16 cellular contexts compared by ENCODE assay signal in genomic region chr5:135723451-135723850, GRCh38.
DNase-seq lines count a peak whose midpoint lies in the region; ATAC-seq and TF ChIP-seq lines count a peak whose summit lies in the region.
"Had no signal": no experiment of that assay in that cellular context is flagged by ENCODE, and none has a peak within 500 bp of the region (broad histone marks: within the 10 kb centered on the region; RNA-seq: fewer than 3 reads in every experiment).

No MANE protein-coding gene starts in this region.

- ATAC-seq in mucosa of descending colon (no peak), GM18505 (IDR thresholded peaks at IDR 0.05; ENCODE audit: unreplicated experiment) (no peak)
- ATAC-seq: HCT116 had no signal

- no peaks in the 10 kb centered on the region for H3K27me3 ChIP-seq in Loucy (ENCODE audit: insufficient read depth, low read length, poor library complexity, severe bottlenecking)

- H3F3A ChIP-seq in Loucy (ENCODE audit: low read depth): no peaks in the 10 kb centered on the region

- intact Hi-C loops in mucosa of descending colon (cut with DNase I, micrococcal nuclease): loop anchor here in 1 of 2 donors (10.0 kb wide), 1 partner anchor 159 kb away; no protein-coding TSS in a partner anchor

- H3K9me3 ChIP-seq in Loucy (ENCODE audit: insufficient read depth, low read depth, low read length) (no peaks in the 10 kb centered on the region), mucosa of descending colon (no peaks in the 10 kb centered on the region)
- H3K9me3 ChIP-seq: BE2C, Caco-2 had no signal

- H3K4me2 ChIP-seq in Loucy (ENCODE audit: low read depth, low read length, poor library complexity, severe bottlenecking): peak overlapping the region; percentile 11

- H3K9ac ChIP-seq in Loucy (ENCODE audit: low read depth, low read length, poor library complexity, severe bottlenecking): peak overlapping the region; percentile 35

- no peaks in the 10 kb centered on the region for H3K36me3 ChIP-seq in Loucy (ENCODE audit: insufficient read depth, low read length)
- no peaks in the 10 kb centered on the region for H3K36me3 ChIP-seq in mucosa of descending colon (ENCODE audit: low read depth)
- H3K36me3 ChIP-seq: BE2C had no signal

- H3K4me3 ChIP-seq in Loucy (ENCODE audit: low read length, poor library complexity, severe bottlenecking) (no peak overlapping the region), mucosa of descending colon (peak overlapping the region; percentile 1)

- H3K79me2 ChIP-seq in Loucy (ENCODE audit: insufficient read depth, low read length): no peaks in the 10 kb centered on the region

- H3K4me1 ChIP-seq in Loucy (ENCODE audit: insufficient read depth, low read length, poor library complexity, severe bottlenecking): peaks cover 19% of the 10 kb centered on the region
- peaks cover 8% of the 10 kb centered on the region for H3K4me1 ChIP-seq in mucosa of descending colon (ENCODE audit: low read depth)
- H3K4me1 ChIP-seq: BE2C, Caco-2 had no signal

- DNase-seq in amniotic epithelial cell (ENCODE audit: low read depth) (peak; percentile 27), mucosa of descending colon (no peak), foreskin melanocyte (no peak), NCI-H1930 (lab: John Stamatoyannopoulos, UW) (no peak), GM20000 (ENCODE audit: low spot score) (no peak)
- DNase-seq: ACHN; BE2C; Caco-2; CD4-positive, alpha-beta T cell; GOT3; H7; HFFc6; IMR-90 had no signal

- peak overlapping the region; percentile 36; the same call in 1 of the 2 replicates for H2AFZ ChIP-seq in Loucy (ENCODE audit: low read length)

- TF ChIP-seq CTCF in Loucy (conservative IDR thresholded peaks at IDR 0.05; ENCODE audit: low read length): no peak
- TF ChIP-seq CTCF in mucosa of descending colon (IDR thresholded peaks at IDR 0.05): no peak
- no peak for TF ChIP-seq CTCF in GM20000 (IDR thresholded peaks at IDR 0.05; ENCODE audit: extremely low read depth, missing control alignments)

- H3K9me2 ChIP-seq in Loucy (replicated peaks; ENCODE audit: low read depth, low read length): no peaks in the 10 kb centered on the region

- no peaks in the 10 kb centered on the region for H4K20me1 ChIP-seq in Loucy (ENCODE audit: insufficient read depth, low read length, poor library complexity, severe bottlenecking)

- no peak for TF ChIP-seq POLR2A in GM18505 (IDR thresholded peaks at IDR 0.05; ENCODE audit: borderline replicate concordance, extremely low read depth, insufficient read depth, insufficient read length)
